Comparison of ENCODE assay signal across 1 cellular context in the genomic region with DNA sequence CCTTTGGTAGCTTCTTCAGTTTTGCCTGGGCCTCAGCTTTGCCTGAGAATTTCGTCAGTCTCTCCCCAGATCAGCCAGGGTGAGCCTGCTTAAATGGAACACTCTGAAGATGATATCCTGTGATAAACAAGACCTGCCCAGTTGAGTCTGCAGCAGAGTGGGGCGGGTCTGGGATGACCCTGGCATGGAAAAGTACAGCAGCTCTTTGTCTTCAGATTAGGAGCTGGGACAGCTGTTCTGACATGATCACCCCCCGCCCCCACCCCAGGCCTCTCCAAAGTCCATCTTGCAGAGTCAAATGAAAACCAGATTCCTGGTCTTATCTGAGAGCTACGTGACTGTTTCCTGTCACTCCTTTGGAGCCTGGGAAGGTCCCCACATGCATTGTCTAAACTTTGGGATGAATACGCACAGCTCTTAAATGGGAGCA.
TF ChIP-seq lines count a peak whose summit lies in the region.

No MANE protein-coding gene starts in this region.

TF ChIP-seq in HepG2, 621 proteins besides CTCF, POLR2A, EP300 and RAD21 (continued from another document and continues in another):
- TF ChIP-seq SIX4 (CRISPR knock-in tag; IDR thresholded peaks at IDR 0.05) (0 out of 2 replicates have a peak, but pooled peaks have one; percentile 36), ZNF160 (CRISPR knock-in tag; IDR thresholded peaks at IDR 0.05) (no peak), TGIF2 (CRISPR knock-in tag; IDR thresholded peaks at IDR 0.05) (no peak), ZFP62 (CRISPR knock-in tag; IDR thresholded peaks at IDR 0.05) (no peak), JUNB (CRISPR knock-in tag; IDR thresholded peaks at IDR 0.05; ENCODE audit: borderline replicate concordance) (no peak), ZKSCAN5 (CRISPR knock-in tag; IDR thresholded peaks at IDR 0.05) (no peak), ZNF383 (CRISPR knock-in tag; IDR thresholded peaks at IDR 0.05; ENCODE audit: borderline replicate concordance) (no peak), KLF16 (CRISPR knock-in tag; IDR thresholded peaks at IDR 0.05) (peak in 1 of 2 experiments; percentile 21; a peak in 1 of 4 replicates), ARNT2 (CRISPR knock-in tag; IDR thresholded peaks at IDR 0.05; ENCODE audit: low read depth) (no peak), MXI1 (IDR thresholded peaks at IDR 0.05; ENCODE audit: borderline replicate concordance, low read depth, low read length) (no peak), ZNF644 (CRISPR knock-in tag; IDR thresholded peaks at IDR 0.05; ENCODE audit: low read depth) (peak; percentile 43; the same call in 1 of the 2 replicates), BRD4 (CRISPR knock-in tag; IDR thresholded peaks at IDR 0.05) (no peak), PLRG1 (conservative IDR thresholded peaks at IDR 0.05) (no peak), RBM22 (optimal IDR thresholded peaks at IDR 0.05; ENCODE audit: low read length) (no peak), PAF1 (CRISPR knock-in tag; IDR thresholded peaks at IDR 0.05) (no peak), KLF12 (CRISPR knock-in tag; IDR thresholded peaks at IDR 0.05; ENCODE audit: borderline replicate concordance) (no peak), PHF21A (CRISPR knock-in tag; IDR thresholded peaks at IDR 0.05) (peak; percentile 89), HDAC2 (CRISPR knock-in tag; IDR thresholded peaks at IDR 0.05) (peak; percentile 85), PPARG (CRISPR knock-in tag; conservative IDR thresholded peaks at IDR 0.05) (no peak), RFXANK (CRISPR knock-in tag; IDR thresholded peaks at IDR 0.05) (no peak), SIX1 (CRISPR knock-in tag; IDR thresholded peaks at IDR 0.05; ENCODE audit: borderline replicate concordance) (0 out of 2 replicates have a peak, but pooled peaks have one; percentile 35), XRCC5 (optimal IDR thresholded peaks at IDR 0.05; ENCODE audit: low read length) (peak; percentile 69)
- TF ChIP-seq, protein P1, sequence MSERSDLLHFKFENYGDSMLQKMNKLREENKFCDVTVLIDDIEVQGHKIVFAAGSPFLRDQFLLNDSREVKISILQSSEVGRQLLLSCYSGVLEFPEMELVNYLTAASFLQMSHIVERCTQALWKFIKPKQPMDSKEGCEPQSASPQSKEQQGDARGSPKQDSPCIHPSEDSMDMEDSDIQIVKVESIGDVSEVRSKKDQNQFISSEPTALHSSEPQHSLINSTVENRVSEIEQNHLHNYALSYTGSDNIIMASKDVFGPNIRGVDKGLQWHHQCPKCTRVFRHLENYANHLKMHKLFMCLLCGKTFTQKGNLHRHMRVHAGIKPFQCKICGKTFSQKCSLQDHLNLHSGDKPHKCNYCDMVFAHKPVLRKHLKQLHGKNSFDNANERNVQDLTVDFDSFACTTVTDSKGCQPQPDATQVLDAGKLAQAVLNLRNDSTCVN (CRISPR knock-in tag; IDR thresholded peaks at IDR 0.05; ENCODE audit: borderline replicate concordance) = no peak
- TF ChIP-seq, protein P2, sequence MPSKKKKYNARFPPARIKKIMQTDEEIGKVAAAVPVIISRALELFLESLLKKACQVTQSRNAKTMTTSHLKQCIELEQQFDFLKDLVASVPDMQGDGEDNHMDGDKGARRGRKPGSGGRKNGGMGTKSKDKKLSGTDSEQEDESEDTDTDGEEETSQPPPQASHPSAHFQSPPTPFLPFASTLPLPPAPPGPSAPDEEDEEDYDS (CRISPR knock-in tag; IDR thresholded peaks at IDR 0.05) = peak; percentile 85
- TF ChIP-seq, protein P3, sequence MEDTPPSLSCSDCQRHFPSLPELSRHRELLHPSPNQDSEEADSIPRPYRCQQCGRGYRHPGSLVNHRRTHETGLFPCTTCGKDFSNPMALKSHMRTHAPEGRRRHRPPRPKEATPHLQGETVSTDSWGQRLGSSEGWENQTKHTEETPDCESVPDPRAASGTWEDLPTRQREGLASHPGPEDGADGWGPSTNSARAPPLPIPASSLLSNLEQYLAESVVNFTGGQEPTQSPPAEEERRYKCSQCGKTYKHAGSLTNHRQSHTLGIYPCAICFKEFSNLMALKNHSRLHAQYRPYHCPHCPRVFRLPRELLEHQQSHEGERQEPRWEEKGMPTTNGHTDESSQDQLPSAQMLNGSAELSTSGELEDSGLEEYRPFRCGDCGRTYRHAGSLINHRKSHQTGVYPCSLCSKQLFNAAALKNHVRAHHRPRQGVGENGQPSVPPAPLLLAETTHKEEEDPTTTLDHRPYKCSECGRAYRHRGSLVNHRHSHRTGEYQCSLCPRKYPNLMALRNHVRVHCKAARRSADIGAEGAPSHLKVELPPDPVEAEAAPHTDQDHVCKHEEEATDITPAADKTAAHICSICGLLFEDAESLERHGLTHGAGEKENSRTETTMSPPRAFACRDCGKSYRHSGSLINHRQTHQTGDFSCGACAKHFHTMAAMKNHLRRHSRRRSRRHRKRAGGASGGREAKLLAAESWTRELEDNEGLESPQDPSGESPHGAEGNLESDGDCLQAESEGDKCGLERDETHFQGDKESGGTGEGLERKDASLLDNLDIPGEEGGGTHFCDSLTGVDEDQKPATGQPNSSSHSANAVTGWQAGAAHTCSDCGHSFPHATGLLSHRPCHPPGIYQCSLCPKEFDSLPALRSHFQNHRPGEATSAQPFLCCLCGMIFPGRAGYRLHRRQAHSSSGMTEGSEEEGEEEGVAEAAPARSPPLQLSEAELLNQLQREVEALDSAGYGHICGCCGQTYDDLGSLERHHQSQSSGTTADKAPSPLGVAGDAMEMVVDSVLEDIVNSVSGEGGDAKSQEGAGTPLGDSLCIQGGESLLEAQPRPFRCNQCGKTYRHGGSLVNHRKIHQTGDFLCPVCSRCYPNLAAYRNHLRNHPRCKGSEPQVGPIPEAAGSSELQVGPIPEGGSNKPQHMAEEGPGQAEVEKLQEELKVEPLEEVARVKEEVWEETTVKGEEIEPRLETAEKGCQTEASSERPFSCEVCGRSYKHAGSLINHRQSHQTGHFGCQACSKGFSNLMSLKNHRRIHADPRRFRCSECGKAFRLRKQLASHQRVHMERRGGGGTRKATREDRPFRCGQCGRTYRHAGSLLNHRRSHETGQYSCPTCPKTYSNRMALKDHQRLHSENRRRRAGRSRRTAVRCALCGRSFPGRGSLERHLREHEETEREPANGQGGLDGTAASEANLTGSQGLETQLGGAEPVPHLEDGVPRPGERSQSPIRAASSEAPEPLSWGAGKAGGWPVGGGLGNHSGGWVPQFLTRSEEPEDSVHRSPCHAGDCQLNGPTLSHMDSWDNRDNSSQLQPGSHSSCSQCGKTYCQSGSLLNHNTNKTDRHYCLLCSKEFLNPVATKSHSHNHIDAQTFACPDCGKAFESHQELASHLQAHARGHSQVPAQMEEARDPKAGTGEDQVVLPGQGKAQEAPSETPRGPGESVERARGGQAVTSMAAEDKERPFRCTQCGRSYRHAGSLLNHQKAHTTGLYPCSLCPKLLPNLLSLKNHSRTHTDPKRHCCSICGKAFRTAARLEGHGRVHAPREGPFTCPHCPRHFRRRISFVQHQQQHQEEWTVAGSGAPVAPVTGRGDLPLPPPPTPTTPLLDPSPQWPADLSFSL (CRISPR knock-in tag; IDR thresholded peaks at IDR 0.05) = no peak
- TF ChIP-seq, protein P4, sequence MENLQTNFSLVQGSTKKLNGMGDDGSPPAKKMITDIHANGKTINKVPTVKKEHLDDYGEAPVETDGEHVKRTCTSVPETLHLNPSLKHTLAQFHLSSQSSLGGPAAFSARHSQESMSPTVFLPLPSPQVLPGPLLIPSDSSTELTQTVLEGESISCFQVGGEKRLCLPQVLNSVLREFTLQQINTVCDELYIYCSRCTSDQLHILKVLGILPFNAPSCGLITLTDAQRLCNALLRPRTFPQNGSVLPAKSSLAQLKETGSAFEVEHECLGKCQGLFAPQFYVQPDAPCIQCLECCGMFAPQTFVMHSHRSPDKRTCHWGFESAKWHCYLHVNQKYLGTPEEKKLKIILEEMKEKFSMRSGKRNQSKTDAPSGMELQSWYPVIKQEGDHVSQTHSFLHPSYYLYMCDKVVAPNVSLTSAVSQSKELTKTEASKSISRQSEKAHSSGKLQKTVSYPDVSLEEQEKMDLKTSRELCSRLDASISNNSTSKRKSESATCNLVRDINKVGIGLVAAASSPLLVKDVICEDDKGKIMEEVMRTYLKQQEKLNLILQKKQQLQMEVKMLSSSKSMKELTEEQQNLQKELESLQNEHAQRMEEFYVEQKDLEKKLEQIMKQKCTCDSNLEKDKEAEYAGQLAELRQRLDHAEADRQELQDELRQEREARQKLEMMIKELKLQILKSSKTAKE (CRISPR knock-in tag; IDR thresholded peaks at IDR 0.05; ENCODE audit: borderline replicate concordance) = peak; percentile 78
- TF ChIP-seq, protein P5, sequence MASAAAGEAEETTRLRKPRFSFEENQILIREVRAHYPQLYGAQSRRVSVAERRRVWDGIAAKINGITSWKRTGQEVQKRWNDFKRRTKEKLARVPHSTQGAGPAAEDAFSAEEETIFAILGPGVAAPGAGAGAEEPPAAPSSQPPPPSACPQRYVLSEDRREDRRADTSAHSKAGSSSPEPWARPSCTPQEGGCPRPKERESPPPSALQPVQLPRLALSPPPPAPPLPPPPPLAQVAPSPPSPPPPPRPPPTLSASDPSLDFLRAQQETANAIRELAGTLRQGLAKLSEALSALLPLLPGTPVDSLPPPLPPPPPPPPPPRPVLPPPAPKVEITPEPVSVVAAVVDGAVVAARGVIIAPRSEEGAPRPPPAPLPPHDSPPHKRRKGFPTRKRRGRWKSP (CRISPR knock-in tag; IDR thresholded peaks at IDR 0.05) = 0 out of 2 replicates have a peak, but pooled peaks have one; percentile 10
- TF ChIP-seq, protein P6, sequence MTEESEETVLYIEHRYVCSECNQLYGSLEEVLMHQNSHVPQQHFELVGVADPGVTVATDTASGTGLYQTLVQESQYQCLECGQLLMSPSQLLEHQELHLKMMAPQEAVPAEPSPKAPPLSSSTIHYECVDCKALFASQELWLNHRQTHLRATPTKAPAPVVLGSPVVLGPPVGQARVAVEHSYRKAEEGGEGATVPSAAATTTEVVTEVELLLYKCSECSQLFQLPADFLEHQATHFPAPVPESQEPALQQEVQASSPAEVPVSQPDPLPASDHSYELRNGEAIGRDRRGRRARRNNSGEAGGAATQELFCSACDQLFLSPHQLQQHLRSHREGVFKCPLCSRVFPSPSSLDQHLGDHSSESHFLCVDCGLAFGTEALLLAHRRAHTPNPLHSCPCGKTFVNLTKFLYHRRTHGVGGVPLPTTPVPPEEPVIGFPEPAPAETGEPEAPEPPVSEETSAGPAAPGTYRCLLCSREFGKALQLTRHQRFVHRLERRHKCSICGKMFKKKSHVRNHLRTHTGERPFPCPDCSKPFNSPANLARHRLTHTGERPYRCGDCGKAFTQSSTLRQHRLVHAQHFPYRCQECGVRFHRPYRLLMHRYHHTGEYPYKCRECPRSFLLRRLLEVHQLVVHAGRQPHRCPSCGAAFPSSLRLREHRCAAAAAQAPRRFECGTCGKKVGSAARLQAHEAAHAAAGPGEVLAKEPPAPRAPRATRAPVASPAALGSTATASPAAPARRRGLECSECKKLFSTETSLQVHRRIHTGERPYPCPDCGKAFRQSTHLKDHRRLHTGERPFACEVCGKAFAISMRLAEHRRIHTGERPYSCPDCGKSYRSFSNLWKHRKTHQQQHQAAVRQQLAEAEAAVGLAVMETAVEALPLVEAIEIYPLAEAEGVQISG (CRISPR knock-in tag; IDR thresholded peaks at IDR 0.05) = no peak
- TF ChIP-seq, protein P7, sequence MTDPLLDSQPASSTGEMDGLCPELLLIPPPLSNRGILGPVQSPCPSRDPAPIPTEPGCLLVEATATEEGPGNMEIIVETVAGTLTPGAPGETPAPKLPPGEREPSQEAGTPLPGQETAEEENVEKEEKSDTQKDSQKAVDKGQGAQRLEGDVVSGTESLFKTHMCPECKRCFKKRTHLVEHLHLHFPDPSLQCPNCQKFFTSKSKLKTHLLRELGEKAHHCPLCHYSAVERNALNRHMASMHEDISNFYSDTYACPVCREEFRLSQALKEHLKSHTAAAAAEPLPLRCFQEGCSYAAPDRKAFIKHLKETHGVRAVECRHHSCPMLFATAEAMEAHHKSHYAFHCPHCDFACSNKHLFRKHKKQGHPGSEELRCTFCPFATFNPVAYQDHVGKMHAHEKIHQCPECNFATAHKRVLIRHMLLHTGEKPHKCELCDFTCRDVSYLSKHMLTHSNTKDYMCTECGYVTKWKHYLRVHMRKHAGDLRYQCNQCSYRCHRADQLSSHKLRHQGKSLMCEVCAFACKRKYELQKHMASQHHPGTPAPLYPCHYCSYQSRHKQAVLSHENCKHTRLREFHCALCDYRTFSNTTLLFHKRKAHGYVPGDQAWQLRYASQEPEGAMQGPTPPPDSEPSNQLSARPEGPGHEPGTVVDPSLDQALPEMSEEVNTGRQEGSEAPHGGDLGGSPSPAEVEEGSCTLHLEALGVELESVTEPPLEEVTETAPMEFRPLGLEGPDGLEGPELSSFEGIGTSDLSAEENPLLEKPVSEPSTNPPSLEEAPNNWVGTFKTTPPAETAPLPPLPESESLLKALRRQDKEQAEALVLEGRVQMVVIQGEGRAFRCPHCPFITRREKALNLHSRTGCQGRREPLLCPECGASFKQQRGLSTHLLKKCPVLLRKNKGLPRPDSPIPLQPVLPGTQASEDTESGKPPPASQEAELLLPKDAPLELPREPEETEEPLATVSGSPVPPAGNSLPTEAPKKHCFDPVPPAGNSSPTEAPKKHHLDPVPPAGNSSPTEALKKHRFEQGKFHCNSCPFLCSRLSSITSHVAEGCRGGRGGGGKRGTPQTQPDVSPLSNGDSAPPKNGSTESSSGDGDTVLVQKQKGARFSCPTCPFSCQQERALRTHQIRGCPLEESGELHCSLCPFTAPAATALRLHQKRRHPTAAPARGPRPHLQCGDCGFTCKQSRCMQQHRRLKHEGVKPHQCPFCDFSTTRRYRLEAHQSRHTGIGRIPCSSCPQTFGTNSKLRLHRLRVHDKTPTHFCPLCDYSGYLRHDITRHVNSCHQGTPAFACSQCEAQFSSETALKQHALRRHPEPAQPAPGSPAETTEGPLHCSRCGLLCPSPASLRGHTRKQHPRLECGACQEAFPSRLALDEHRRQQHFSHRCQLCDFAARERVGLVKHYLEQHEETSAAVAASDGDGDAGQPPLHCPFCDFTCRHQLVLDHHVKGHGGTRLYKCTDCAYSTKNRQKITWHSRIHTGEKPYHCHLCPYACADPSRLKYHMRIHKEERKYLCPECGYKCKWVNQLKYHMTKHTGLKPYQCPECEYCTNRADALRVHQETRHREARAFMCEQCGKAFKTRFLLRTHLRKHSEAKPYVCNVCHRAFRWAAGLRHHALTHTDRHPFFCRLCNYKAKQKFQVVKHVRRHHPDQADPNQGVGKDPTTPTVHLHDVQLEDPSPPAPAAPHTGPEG (CRISPR knock-in tag; IDR thresholded peaks at IDR 0.05) = no peak
- TF ChIP-seq, protein P8, sequence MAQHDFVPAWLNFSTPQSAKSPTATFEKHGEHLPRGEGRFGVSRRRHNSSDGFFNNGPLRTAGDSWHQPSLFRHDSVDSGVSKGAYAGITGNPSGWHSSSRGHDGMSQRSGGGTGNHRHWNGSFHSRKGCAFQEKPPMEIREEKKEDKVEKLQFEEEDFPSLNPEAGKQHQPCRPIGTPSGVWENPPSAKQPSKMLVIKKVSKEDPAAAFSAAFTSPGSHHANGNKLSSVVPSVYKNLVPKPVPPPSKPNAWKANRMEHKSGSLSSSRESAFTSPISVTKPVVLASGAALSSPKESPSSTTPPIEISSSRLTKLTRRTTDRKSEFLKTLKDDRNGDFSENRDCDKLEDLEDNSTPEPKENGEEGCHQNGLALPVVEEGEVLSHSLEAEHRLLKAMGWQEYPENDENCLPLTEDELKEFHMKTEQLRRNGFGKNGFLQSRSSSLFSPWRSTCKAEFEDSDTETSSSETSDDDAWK (CRISPR knock-in tag; IDR thresholded peaks at IDR 0.05) = no peak
- TF ChIP-seq, protein P9, sequence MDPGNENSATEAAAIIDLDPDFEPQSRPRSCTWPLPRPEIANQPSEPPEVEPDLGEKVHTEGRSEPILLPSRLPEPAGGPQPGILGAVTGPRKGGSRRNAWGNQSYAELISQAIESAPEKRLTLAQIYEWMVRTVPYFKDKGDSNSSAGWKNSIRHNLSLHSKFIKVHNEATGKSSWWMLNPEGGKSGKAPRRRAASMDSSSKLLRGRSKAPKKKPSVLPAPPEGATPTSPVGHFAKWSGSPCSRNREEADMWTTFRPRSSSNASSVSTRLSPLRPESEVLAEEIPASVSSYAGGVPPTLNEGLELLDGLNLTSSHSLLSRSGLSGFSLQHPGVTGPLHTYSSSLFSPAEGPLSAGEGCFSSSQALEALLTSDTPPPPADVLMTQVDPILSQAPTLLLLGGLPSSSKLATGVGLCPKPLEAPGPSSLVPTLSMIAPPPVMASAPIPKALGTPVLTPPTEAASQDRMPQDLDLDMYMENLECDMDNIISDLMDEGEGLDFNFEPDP (CRISPR knock-in tag; conservative IDR thresholded peaks at IDR 0.05) = no peak
